ENCODE assay signal across 1 cellular context in genomic region chr1:8587784-8588183, GRCh38.
TF ChIP-seq lines count a peak whose summit lies in the region.

No MANE protein-coding gene starts in this region.

TF ChIP-seq in HEK293T, 16 proteins besides CTCF, POLR2A, EP300 and RAD21 (continued from another document):
- TF ChIP-seq, protein P1, sequence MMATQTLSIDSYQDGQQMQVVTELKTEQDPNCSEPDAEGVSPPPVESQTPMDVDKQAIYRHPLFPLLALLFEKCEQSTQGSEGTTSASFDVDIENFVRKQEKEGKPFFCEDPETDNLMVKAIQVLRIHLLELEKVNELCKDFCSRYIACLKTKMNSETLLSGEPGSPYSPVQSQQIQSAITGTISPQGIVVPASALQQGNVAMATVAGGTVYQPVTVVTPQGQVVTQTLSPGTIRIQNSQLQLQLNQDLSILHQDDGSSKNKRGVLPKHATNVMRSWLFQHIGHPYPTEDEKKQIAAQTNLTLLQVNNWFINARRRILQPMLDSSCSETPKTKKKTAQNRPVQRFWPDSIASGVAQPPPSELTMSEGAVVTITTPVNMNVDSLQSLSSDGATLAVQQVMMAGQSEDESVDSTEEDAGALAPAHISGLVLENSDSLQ (IDR thresholded peaks at IDR 0.05), result no peak
- TF ChIP-seq LEF1 (IDR thresholded peaks at IDR 0.05; ENCODE audit: borderline replicate concordance), result no peak
- no peak for TF ChIP-seq FOXA1 (IDR thresholded peaks at IDR 0.05)
- TF ChIP-seq CTBP1 (IDR thresholded peaks at IDR 0.05; ENCODE audit: borderline replicate concordance), result no peak
- no peak for TF ChIP-seq SP1 (IDR thresholded peaks at IDR 0.05)
- TF ChIP-seq HDGF (IDR thresholded peaks at IDR 0.05; ENCODE audit: borderline replicate concordance), result no peak
